Comparison of ENCODE assay signal across 8 cellular contexts in the genomic region with DNA sequence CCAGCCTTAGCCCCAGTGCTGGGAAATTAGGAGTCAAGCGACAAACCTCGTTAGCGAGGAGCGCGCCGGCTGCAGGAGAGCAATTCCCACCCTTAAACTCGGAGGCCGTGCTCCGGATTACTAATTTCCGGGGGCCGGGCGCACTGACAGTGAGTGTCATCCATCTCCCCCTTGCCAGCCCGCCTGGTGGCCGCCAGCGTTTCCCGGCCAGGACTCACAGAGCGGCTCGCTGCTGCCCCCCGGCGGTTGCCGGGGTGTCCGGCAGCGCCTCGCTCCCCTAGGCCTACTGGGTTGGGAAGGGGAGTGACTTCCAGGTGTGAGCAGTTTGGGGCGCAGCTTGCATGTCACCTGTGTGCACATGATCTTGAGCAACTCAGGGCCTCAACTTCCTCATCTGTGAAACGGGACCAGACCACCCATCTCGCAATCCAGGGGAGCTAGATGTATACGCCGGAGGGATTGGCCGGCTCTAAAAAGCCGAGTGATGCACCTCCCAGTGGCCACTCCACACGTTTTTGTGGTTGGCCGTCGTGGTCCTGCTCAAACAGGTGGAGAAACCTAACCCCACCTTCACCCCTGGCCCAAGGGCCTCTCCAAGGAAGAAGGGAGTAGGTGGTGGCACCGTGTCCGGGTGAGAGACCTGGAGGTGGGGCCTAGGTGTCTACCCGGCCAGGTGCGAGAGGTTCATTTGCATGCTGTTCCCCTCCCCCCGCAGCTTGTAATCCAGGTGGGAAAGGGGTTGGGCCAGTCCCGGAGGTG. TPM values are rescaled to one million over a fixed set of nuclear protein-coding genes. Genes with fewer than 3 reads are reported as not detected.
A peak's percentile ranks its signal among the peaks of the same experiment; 100 is the strongest.
DNase-seq lines count a peak whose midpoint lies in the region; ATAC-seq, FAIRE-seq and TF ChIP-seq lines count a peak whose summit lies in the region.

No MANE protein-coding gene starts in this region.

- TF ChIP-seq CTCF in GM12875 (IDR thresholded peaks at IDR 0.05; ENCODE audit: borderline replicate concordance, insufficient read depth, low read depth, low read length) (peak; percentile 96), HepG2 (CRISPR knock-in tag; IDR thresholded peaks at IDR 0.05) (peak; percentile 97)

- H3K36me3 Mint-ChIP-seq in activated CD4-positive, alpha-beta T cell treated with anti-CD3 and anti-CD28 coated beads, Interleukin-2, amount 10 ng/mL, durations not matched to agents 7 days and 5 days (ENCODE audit: low read depth): no peaks in the 10 kb centered on the region
- peaks cover 25% of the 10 kb centered on the region for H3K36me3 Mint-ChIP-seq in dendritic cell treated with granulocyte-macrophage colony-stimulating factor and Interleukin-4, amounts not matched to agents 40 ng/mL and 50 ng/mL, for 4 days (ENCODE audit: low read depth)

- CTCF ChIA-PET in activated CD4-positive, alpha-beta T cell treated with anti-CD3 and anti-CD28 coated beads, Interleukin-2, amount 10 ng/mL, durations not matched to agents 7 days and 5 days (lab: Charles Lee): interaction anchor here (0.6 to 4.1 kb wide), 15 partner anchors 10 to 308 kb away, joined by 3 to 24 read pairs (median 5); no protein-coding TSS in a partner anchor
- CTCF ChIA-PET in HepG2 (lab: Yijun Ruan, JAX; ENCODE audit: low intra/inter-chr PET ratio, low total read pairs): interaction anchor here (1.1 to 5.1 kb wide), 7 partner anchors 119 to 241 kb away, joined by 3 to 93 read pairs (median 9); no protein-coding TSS in a partner anchor

- H3K9ac ChIP-seq in HepG2 (ENCODE audit: insufficient read depth, low read depth, low read length): peak overlapping the region; percentile 21; the same call in 1 of the 2 replicates

- peak; percentile 75 for FAIRE-seq in HepG2 (lab: Jason Lieb, UNC)

- peak; percentile 91 to 95 for DNase-seq in NCI-H524 (lab: John Stamatoyannopoulos, UW)
- DNase-seq in activated CD4-positive, alpha-beta T cell treated with anti-CD3 and anti-CD28 coated beads, Interleukin-2, amount 10 ng/mL, durations not matched to agents 7 days and 5 days: peak; percentile 84
- DNase-seq in HepG2 (ENCODE audit: low spot score): peak; percentile 82
- DNase-seq in stimulated activated CD4-positive, alpha-beta T cell treated with anti-CD3 and anti-CD28 coated beads, Interleukin-2, amount 100 ng/mL, for 24 hours: peak; percentile 92

- in situ Hi-C loops in HepG2 (cut with HindIII; ENCODE audit: extremely low pct_ligation_motif_present, low pct_unique_long_range_greater_than_20kb): no loop called here

- no peak overlapping the region for H2AFZ ChIP-seq in HepG2 (ENCODE audit: low read length)

- no peak overlapping the region for H3K27ac Mint-ChIP-seq in activated CD4-positive, alpha-beta T cell treated with anti-CD3 and anti-CD28 coated beads, Interleukin-2, amount 10 ng/mL, durations not matched to agents 7 days and 5 days
- peak overlapping the region; percentile 63 for H3K27ac Mint-ChIP-seq in dendritic cell treated with granulocyte-macrophage colony-stimulating factor and Interleukin-4, amounts not matched to agents 40 ng/mL and 50 ng/mL, for 4 days

- peaks cover 17% of the 10 kb centered on the region for H3K79me2 ChIP-seq in HepG2 (ENCODE audit: insufficient read depth, low read length)

- H3K36me3 ChIP-seq in HepG2 (replicated peaks in 1 of 2; ENCODE audit: control insufficient read depth in 1 of 2, insufficient read depth in 2 of 2, low read length in 2 of 2): peaks cover 0 to 7% of the 10 kb centered on the region in 2 experiments; a peak in 1 of 5 replicates

- H3K27me3 Mint-ChIP-seq in activated CD4-positive, alpha-beta T cell treated with anti-CD3 and anti-CD28 coated beads, Interleukin-2, amount 10 ng/mL, durations not matched to agents 7 days and 5 days: peaks cover 12% of the 10 kb centered on the region
- H3K27me3 Mint-ChIP-seq in dendritic cell treated with granulocyte-macrophage colony-stimulating factor and Interleukin-4, amounts not matched to agents 40 ng/mL and 50 ng/mL, for 4 days: peaks cover 13% of the 10 kb centered on the region

- peak overlapping the region; percentile 57 for H3K4me3 Mint-ChIP-seq in activated CD4-positive, alpha-beta T cell treated with anti-CD3 and anti-CD28 coated beads, Interleukin-2, amount 10 ng/mL, durations not matched to agents 7 days and 5 days
- peak overlapping the region; percentile 42 for H3K4me3 Mint-ChIP-seq in dendritic cell treated with granulocyte-macrophage colony-stimulating factor and Interleukin-4, amounts not matched to agents 40 ng/mL and 50 ng/mL, for 4 days

- 4% methylated on average over 23 of the region's 40 CpGs for WGBS in HepG2 (ENCODE audit: low lambda C conversion rate)

- no peaks in the 10 kb centered on the region for H3K9me3 ChIP-seq in HepG2 (ENCODE audit: low read length)

- no peaks in the 10 kb centered on the region for H3K27me3 ChIP-seq in HepG2 (ENCODE audit: control insufficient read depth in 1 of 2, insufficient read depth in 2 of 2, low read length in 2 of 2)

- ATAC-seq in HG03439 (IDR thresholded peaks at IDR 0.05; ENCODE audit: unreplicated experiment) (peak; percentile 29), HepG2 (peak; percentile 53), HG03342 (IDR thresholded peaks at IDR 0.05; ENCODE audit: unreplicated experiment) (no peak)

- POLR2A ChIA-PET in activated CD4-positive, alpha-beta T cell treated with anti-CD3 and anti-CD28 coated beads, Interleukin-2, amount 10 ng/mL, durations not matched to agents 7 days and 5 days (lab: Charles Lee): no interaction called here
- POLR2A ChIA-PET in HepG2 (lab: Yijun Ruan, JAX): interaction anchor here (0.6 to 2.0 kb wide), 5 partner anchors 54 to 193 kb away, joined by 3 to 10 read pairs (median 3); no protein-coding TSS in a partner anchor

- H3K4me2 ChIP-seq in HepG2 (ENCODE audit: low read depth, low read length): peak overlapping the region; percentile 92

- peaks cover 24% of the 10 kb centered on the region for H3K4me1 ChIP-seq in HepG2 (ENCODE audit: insufficient read depth, low read length)

- TF ChIP-seq POLR2A in HepG2 (IDR thresholded peaks at IDR 0.05; ENCODE audit: insufficient read depth in 1 of 2, low read depth in 2 of 2, low read length in 2 of 2): no peak

- intact Hi-C loops in dendritic cell treated with granulocyte-macrophage colony-stimulating factor and Interleukin-4, amounts not matched to agents 40 ng/mL and 50 ng/mL, for 4 days (cut with micrococcal nuclease): loop anchor here (1.0 to 10.0 kb wide), 3 partner anchors 190 to 306 kb away; no protein-coding TSS in a partner anchor
- intact Hi-C loops in HepG2 (cut with micrococcal nuclease; ENCODE audit: unreplicated experiment): loop anchor here (1.0 to 10.0 kb wide), 7 partner anchors 54 to 216 kb away; no protein-coding TSS in a partner anchor

- no peaks in the 10 kb centered on the region for H3K9me3 Mint-ChIP-seq in activated CD4-positive, alpha-beta T cell treated with anti-CD3 and anti-CD28 coated beads, Interleukin-2, amount 10 ng/mL, durations not matched to agents 7 days and 5 days
- H3K9me3 Mint-ChIP-seq in dendritic cell treated with granulocyte-macrophage colony-stimulating factor and Interleukin-4, amounts not matched to agents 40 ng/mL and 50 ng/mL, for 4 days: no peaks in the 10 kb centered on the region

- peak; percentile 99 for TF ChIP-seq RAD21 in HepG2 (CRISPR knock-in tag; IDR thresholded peaks at IDR 0.05)

- H3K4me3 ChIP-seq in GM12875 (ENCODE audit: low read depth, low read length) (peak overlapping the region; percentile 8), HepG2 (replicated peaks in 1 of 3; ENCODE audit: insufficient read depth in 1 of 3, low read depth in 2 of 3, low read length in 3 of 3) (peak overlapping the region; percentile 70 to 82 (median 76))

- peak overlapping the region; percentile 41 for H3K27ac ChIP-seq in HepG2 (ENCODE audit: extremely low read length, insufficient read depth, low read length)

- TF ChIP-seq EP300 in HepG2 (IDR thresholded peaks at IDR 0.05; ENCODE audit: low read depth in 2 of 2, low read length in 2 of 2) (0 out of 4 replicates have a peak, but pooled peaks have one; percentile 3 to 31), HepG2 (CRISPR knock-in tag; IDR thresholded peaks at IDR 0.05; ENCODE audit: borderline replicate concordance) (no peak; the same call in 1 of the 2 replicates)

- peaks cover 27% of the 10 kb centered on the region for H3K4me1 Mint-ChIP-seq in activated CD4-positive, alpha-beta T cell treated with anti-CD3 and anti-CD28 coated beads, Interleukin-2, amount 10 ng/mL, durations not matched to agents 7 days and 5 days
- peaks cover 40% of the 10 kb centered on the region for H3K4me1 Mint-ChIP-seq in dendritic cell treated with granulocyte-macrophage colony-stimulating factor and Interleukin-4, amounts not matched to agents 40 ng/mL and 50 ng/mL, for 4 days (ENCODE audit: low read depth)

- BruUV-seq in HepG2 (replicated peaks; lab: Mats Ljungman, UMichigan): TSS peak; percentile 73

- peaks cover 39% of the 10 kb centered on the region for H4K20me1 ChIP-seq in HepG2 (ENCODE audit: insufficient read depth, low read length)

TF ChIP-seq in HepG2, 621 proteins besides CTCF, POLR2A, EP300 and RAD21 (continues in another document):
- no peak for TF ChIP-seq ASH2L (IDR thresholded peaks at IDR 0.05; ENCODE audit: insufficient read length, low read depth, low read length)

RNA-seq across cellular contexts. Expression of gene GSE1, which starts 2.5 kb away (rescaled TPM):
- 10 to 100 TPM; 25.7 to 27.3 TPM for total RNA-seq in activated CD4-positive, alpha-beta T cell treated with anti-CD3 and anti-CD28 coated beads, Interleukin-2, amount 10 ng/mL, durations not matched to agents 7 days and 5 days
- 16.1 and 19.5 TPM in 2 replicates for total RNA-seq in HepG2 (2016; rRNA removed; fragmentation: Illumina TruSeq; extraction: Trizol)
- total RNA-seq in HepG2 (2016; cell fraction: cytosol; rRNA removed; fragmentation: Illumina TruSeq; extraction: Trizol; ENCODE audit: low read depth): 13.0 and 16.7 TPM in 2 replicates
- 15.4 and 17.4 TPM in 2 replicates for total RNA-seq in HepG2 (2016; cell fraction: insoluble cytoplasmic fraction; rRNA removed; fragmentation: Illumina TruSeq; extraction: Trizol)
- 18.2 and 21.4 TPM in 2 replicates for total RNA-seq in HepG2 (2016; cell fraction: membrane; rRNA removed; fragmentation: Illumina TruSeq; extraction: Trizol)
- 31.6 and 33.0 TPM in 2 replicates for total RNA-seq in HepG2 (2016; cell fraction: nucleus; rRNA removed; fragmentation: Illumina TruSeq; extraction: Trizol)
- 31.2 and 37.7 TPM in 2 replicates for polyA plus RNA-seq in HepG2 (2011; rRNA removed)
- polyA plus RNA-seq in HepG2 (2011; cell fraction: cytosol; rRNA removed): 20.9 and 26.7 TPM in 2 replicates
- polyA plus RNA-seq in HepG2 (2011; cell fraction: nucleus; rRNA removed): 132 and 135 TPM in 2 replicates
- polyA plus RNA-seq in HepG2 (2012): 43.5 and 43.7 TPM in 2 replicates
- polyA plus RNA-seq in HepG2 (2016; cell fraction: cytosol; fragmentation: Illumina TruSeq; extraction: Trizol; ENCODE audit: low read depth): 1.4 and 1.7 TPM in 2 replicates
- 22.8 and 30.2 TPM in 2 replicates for polyA plus RNA-seq in HepG2 (2016; cell fraction: insoluble cytoplasmic fraction; fragmentation: Illumina TruSeq; extraction: Trizol; ENCODE audit: low read depth)
- polyA plus RNA-seq in HepG2 (2016; cell fraction: membrane; fragmentation: Illumina TruSeq; extraction: Trizol; ENCODE audit: low read depth): 4.4 and 5.4 TPM in 2 replicates
- 70.9 and 78.3 TPM in 2 replicates for polyA plus RNA-seq in HepG2 (2016; cell fraction: nucleus; fragmentation: Illumina TruSeq; extraction: Trizol; ENCODE audit: insufficient read depth, low read depth)
- 24.8 and 50.4 TPM in 2 replicates for polyA minus RNA-seq in HepG2 (2011; rRNA and poly(A)+ RNA removed; ENCODE audit: low replicate concordance)
- polyA minus RNA-seq in HepG2 (2011; cell fraction: cytosol; rRNA and poly(A)+ RNA removed): 36.3 and 45.8 TPM in 2 replicates
- polyA minus RNA-seq in HepG2 (2011; cell fraction: nucleus; rRNA and poly(A)+ RNA removed): 83.8 and 96.8 TPM in 2 replicates
